ENCODE assay signal across 1 cellular context in the genomic region with DNA sequence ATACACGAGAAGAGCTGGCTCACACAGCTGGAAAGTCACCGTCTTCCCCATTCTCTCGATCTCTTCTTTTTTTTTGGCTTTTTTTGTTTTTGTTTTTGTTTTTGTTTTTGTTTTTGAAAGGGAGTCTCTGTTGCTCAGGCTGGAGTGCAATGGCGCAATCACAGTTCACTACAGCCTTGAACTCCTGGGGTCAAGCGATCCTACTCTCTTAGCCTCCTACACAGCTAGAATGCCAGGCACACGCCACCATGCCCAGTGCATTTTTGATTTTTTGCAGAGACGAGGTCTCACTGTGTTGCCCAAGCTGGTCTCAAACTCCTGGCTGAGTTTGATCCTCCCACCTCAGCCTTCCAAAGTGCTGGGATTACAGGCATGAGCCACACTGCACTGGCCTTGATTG.
TF ChIP-seq lines count a peak whose summit lies in the region.

No MANE protein-coding gene starts in this region.

TF ChIP-seq in H1, 55 proteins besides CTCF, POLR2A, EP300 and RAD21:
- TF ChIP-seq YY1 (IDR thresholded peaks at IDR 0.05; ENCODE audit: low read depth, low read length) (no peak), RXRA (IDR thresholded peaks at IDR 0.05; ENCODE audit: insufficient read depth, low read depth, low read length) (no peak), BCL11A (IDR thresholded peaks at IDR 0.05; ENCODE audit: low read depth in 2 of 2, low read length in 2 of 2) (no peak), GABPA (IDR thresholded peaks at IDR 0.05; ENCODE audit: borderline replicate concordance, insufficient read depth, low read length) (no peak), BRCA1 (IDR thresholded peaks at IDR 0.05; ENCODE audit: low read depth, low read length) (no peak), JUN (IDR thresholded peaks at IDR 0.05; ENCODE audit: low read depth, low read length) (no peak), GTF2F1 (IDR thresholded peaks at IDR 0.05; ENCODE audit: borderline replicate concordance, low read depth, low read length) (no peak), ZNF274 (IDR thresholded peaks at IDR 0.05; ENCODE audit: borderline replicate concordance, extremely low read depth, low read length) (no peak), POU5F1 (IDR thresholded peaks at IDR 0.05; ENCODE audit: low read depth, low read length) (no peak), CHD2 (IDR thresholded peaks at IDR 0.05; ENCODE audit: low read length) (no peak), TAF7 (optimal IDR thresholded peaks at IDR 0.05; ENCODE audit: borderline replicate concordance, low read depth, low read length) (no peak), HDAC2 (IDR thresholded peaks at IDR 0.05; ENCODE audit: borderline replicate concordance in 1 of 2, low read depth in 2 of 2, low read length in 2 of 2) (no peak), TAF1 (IDR thresholded peaks at IDR 0.05; ENCODE audit: low read depth, low read length) (no peak), ASH2L (IDR thresholded peaks at IDR 0.05; ENCODE audit: low read length) (no peak), HDAC6 (IDR thresholded peaks at IDR 0.05; ENCODE audit: low read depth, low read length) (no peak), SUZ12 (IDR thresholded peaks at IDR 0.05; ENCODE audit: low read length) (no peak), RFX5 (IDR thresholded peaks at IDR 0.05; ENCODE audit: borderline replicate concordance, low read depth, low read length) (no peak), KDM4A (IDR thresholded peaks at IDR 0.05; ENCODE audit: low read depth, low read length, severe bottlenecking) (no peak)
- TF ChIP-seq, protein P1, sequence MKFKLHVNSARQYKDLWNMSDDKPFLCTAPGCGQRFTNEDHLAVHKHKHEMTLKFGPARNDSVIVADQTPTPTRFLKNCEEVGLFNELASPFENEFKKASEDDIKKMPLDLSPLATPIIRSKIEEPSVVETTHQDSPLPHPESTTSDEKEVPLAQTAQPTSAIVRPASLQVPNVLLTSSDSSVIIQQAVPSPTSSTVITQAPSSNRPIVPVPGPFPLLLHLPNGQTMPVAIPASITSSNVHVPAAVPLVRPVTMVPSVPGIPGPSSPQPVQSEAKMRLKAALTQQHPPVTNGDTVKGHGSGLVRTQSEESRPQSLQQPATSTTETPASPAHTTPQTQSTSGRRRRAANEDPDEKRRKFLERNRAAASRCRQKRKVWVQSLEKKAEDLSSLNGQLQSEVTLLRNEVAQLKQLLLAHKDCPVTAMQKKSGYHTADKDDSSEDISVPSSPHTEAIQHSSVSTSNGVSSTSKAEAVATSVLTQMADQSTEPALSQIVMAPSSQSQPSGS (IDR thresholded peaks at IDR 0.05; ENCODE audit: low read length), result no peak
